8 cellular contexts compared by ENCODE assay signal in the genomic region with DNA sequence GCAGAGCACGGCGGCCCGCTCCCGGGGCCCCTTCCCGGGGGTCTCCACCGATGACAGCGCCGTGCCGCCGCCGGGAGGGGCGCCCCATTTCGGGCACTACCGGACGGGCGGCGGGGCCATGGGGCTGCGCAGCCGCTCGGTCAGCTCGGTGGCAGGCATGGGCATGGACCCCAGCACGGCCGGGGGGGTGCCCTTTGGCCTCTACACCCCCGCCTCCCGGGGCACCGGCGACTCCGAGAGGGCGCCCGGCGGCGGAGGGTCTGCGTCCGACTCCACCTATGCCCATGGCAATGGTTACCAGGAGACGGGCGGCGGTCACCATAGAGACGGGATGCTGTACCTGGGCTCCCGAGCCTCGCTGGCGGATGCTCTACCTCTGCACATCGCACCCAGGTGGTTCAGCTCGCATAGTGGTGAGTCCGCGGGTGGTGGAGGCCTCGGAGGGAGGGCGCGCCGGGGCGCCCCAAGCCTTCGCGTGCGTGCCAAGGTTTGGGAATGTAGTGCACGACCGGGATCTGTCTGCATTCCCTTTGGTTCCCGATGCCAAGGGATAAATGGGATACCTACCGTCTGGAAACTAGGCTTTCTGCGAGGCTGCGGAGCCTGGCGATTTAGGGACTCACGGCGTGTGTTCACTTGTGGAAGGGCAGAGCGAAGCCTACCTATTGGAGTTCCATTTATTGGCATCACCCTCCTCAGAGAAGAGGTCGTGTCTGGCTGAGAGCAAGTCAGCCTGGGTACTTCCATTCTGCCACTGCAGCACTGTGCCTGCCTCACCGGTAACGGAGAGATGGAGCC.
A peak's percentile ranks its signal among the peaks of the same experiment; 100 is the strongest.
DNase-seq lines count a peak whose midpoint lies in the region; ATAC-seq and TF ChIP-seq lines count a peak whose summit lies in the region.

No MANE protein-coding gene starts in this region.

- peaks cover 22 to 28% of the 10 kb centered on the region in 2 donors for H3K4me1 Mint-ChIP-seq in stimulated activated naive B cell treated with anti-CD40 and anti-IgM and Interleukin-4, amounts not matched to agents 10 μg/mL and 1 μg/mL and 100 μg/mL, for 72 hours

- peaks cover 56% of the 10 kb centered on the region for H4K20me1 ChIP-seq in BLaER1

- peaks cover 18% of the 10 kb centered on the region for H3K36me3 ChIP-seq in BLaER1
- no peaks in the 10 kb centered on the region for H3K36me3 ChIP-seq in mucosa of rectum (ENCODE audit: control insufficient read depth in 2 of 2, insufficient read depth in 2 of 2, low read length in 2 of 2)

- no peaks in the 10 kb centered on the region for H3K9me3 ChIP-seq in BLaER1
- no peaks in the 10 kb centered on the region for H3K9me3 ChIP-seq in mucosa of rectum (ENCODE audit: control insufficient read depth in 2 of 2, low read length in 2 of 2)

- H3K27ac ChIP-seq in BLaER1 = peak overlapping the region; percentile 99
- H3K27ac ChIP-seq in mucosa of rectum (ENCODE audit: low read depth in 2 of 2, low read length in 2 of 2) = peak overlapping the region; percentile 38 to 47

- H3K36me3 Mint-ChIP-seq in stimulated activated naive B cell treated with anti-CD40 and anti-IgM and Interleukin-4, amounts not matched to agents 10 μg/mL and 1 μg/mL and 100 μg/mL, for 72 hours = no peaks in the 10 kb centered on the region

- H3K27me3 ChIP-seq in BLaER1 = no peaks in the 10 kb centered on the region
- H3K27me3 ChIP-seq in mucosa of rectum (ENCODE audit: control insufficient read depth in 2 of 2, insufficient read depth in 2 of 2, low read length in 2 of 2) = no peaks in the 10 kb centered on the region

- H3K4me3 ChIP-seq in BLaER1 = peak overlapping the region; percentile 99
- peak overlapping the region; percentile 73 to 83 for H3K4me3 ChIP-seq in mucosa of rectum (ENCODE audit: low read length in 2 of 2)

- H3K27me3 Mint-ChIP-seq in stimulated activated naive B cell treated with anti-CD40 and anti-IgM and Interleukin-4, amounts not matched to agents 10 μg/mL and 1 μg/mL and 100 μg/mL, for 72 hours = peaks cover 50 to 60% of the 10 kb centered on the region in 2 donors

- ATAC-seq in GM21515 (IDR thresholded peaks at IDR 0.05; ENCODE audit: unreplicated experiment) (peak; percentile 33), HG03159 (IDR thresholded peaks at IDR 0.05; ENCODE audit: unreplicated experiment) (no peak)
- ATAC-seq in stimulated activated naive B cell treated with anti-CD40 and anti-IgM and Interleukin-4, amounts not matched to agents 10 μg/mL and 1 μg/mL and 100 μg/mL, for 72 hours (replicated peaks) = peak; percentile 38 to 42

- peak overlapping the region; percentile 61 for H3K27ac Mint-ChIP-seq in stimulated activated naive B cell treated with anti-CD40 and anti-IgM and Interleukin-4, amounts not matched to agents 10 μg/mL and 1 μg/mL and 100 μg/mL, for 72 hours

- peak; percentile 21 for DNase-seq in NCI-H226
- peak; percentile 49 for DNase-seq in activated T-cell treated with anti-CD3 and anti-CD28 coated beads for 1 hour (ENCODE audit: low read depth)
- peak; percentile 50 to 72 for DNase-seq in erythroblast (lab: John Stamatoyannopoulos, UW)
- peak; percentile 6 for DNase-seq in stimulated activated naive B cell treated with anti-CD40 and anti-IgM and Interleukin-4, amounts not matched to agents 10 μg/mL and 1 μg/mL and 100 μg/mL, for 72 hours

- H3K9me3 Mint-ChIP-seq in stimulated activated naive B cell treated with anti-CD40 and anti-IgM and Interleukin-4, amounts not matched to agents 10 μg/mL and 1 μg/mL and 100 μg/mL, for 72 hours = peaks cover 0 to 2% of the 10 kb centered on the region in 2 donors

- H3K4me1 ChIP-seq in BLaER1 (peaks cover 46% of the 10 kb centered on the region), mucosa of rectum (ENCODE audit: control insufficient read depth in 2 of 2, insufficient read depth in 2 of 2, low read length in 2 of 2) (peaks cover 13 to 16% of the 10 kb centered on the region in 2 donors)

- H3K9ac ChIP-seq in BLaER1 (peak overlapping the region; percentile 99), mucosa of rectum (ENCODE audit: low read depth in 1 of 2, low read length in 2 of 2) (peak overlapping the region; percentile 54 to 69)

- peak overlapping the region; percentile 75 to 85 for H3K4me3 Mint-ChIP-seq in stimulated activated naive B cell treated with anti-CD40 and anti-IgM and Interleukin-4, amounts not matched to agents 10 μg/mL and 1 μg/mL and 100 μg/mL, for 72 hours

- H3K4me2 ChIP-seq in BLaER1 = peak overlapping the region; percentile 97

- peak; percentile 23 for TF ChIP-seq POLR2A in erythroblast (IDR thresholded peaks at IDR 0.05; ENCODE audit: low read length)

Comparison
In these comparisons a context has a peak if more than half of its experiments do, and no peak if none do; other contexts are left out.
1. DNase-seq: peak in every context shown above with its lines; median percentile 61 in erythroblast; 49 in activated T-cell treated with anti-CD3 and anti-CD28 coated beads for 1 hour; 21 in NCI-H226; 6 in stimulated activated naive B cell treated with anti-CD40 and anti-IgM and Interleukin-4, amounts not matched to agents 10 μg/mL and 1 μg/mL and 100 μg/mL, for 72 hours.